ENCODE assay signal across 8 cellular contexts in genomic region chrX:24464836-24465523, GRCh38. TPM values are rescaled to one million over a fixed set of nuclear protein-coding genes. Genes with fewer than 3 reads are reported as not detected.
DNase-seq lines count a peak whose midpoint lies in the region; ATAC-seq and TF ChIP-seq lines count a peak whose summit lies in the region.

Gene PDK3 (plus strand): TSS chrX:24465286. CDS start chrX:24465456, 170 bp downstream.

- H3K27me3 ChIP-seq in DOHH2 (ENCODE audit: control insufficient read depth, low read length): no peaks in the 10 kb centered on the region
- no peaks in the 10 kb centered on the region for H3K27me3 ChIP-seq in GM23338 (ENCODE audit: insufficient read depth)
- H3K27me3 ChIP-seq in fibroblast of lung (ENCODE audit: control insufficient read depth, insufficient read depth, low read length): no peaks in the 10 kb centered on the region

- peak within 1 kb of the TSS; percentile 87 for H3K27ac Mint-ChIP-seq in GM23338
- H3K27ac Mint-ChIP-seq in activated T-helper 1 cell treated with anti-CD3 and anti-CD28 coated beads, Interleukin-12 subunit alpha, Interleukin-12 subunit beta, Interleukin-2, Interleukin-4 antibody, amounts not matched to agents 30 ng/mL and 10 ng/mL and 1 ng/mL, durations not matched to agents 14 hours and 24 hours and 36 hours: peak within 1 kb of the TSS; percentile 87
- H3K27ac Mint-ChIP-seq in natural killer cell: peak within 1 kb of the TSS; percentile 72 to 90

- H3K9me3 Mint-ChIP-seq in GM23338: no peaks in the 10 kb centered on the region
- H3K9me3 Mint-ChIP-seq in activated T-helper 1 cell treated with anti-CD3 and anti-CD28 coated beads, Interleukin-12 subunit alpha, Interleukin-12 subunit beta, Interleukin-2, Interleukin-4 antibody, amounts not matched to agents 30 ng/mL and 10 ng/mL and 1 ng/mL, durations not matched to agents 14 hours and 24 hours and 36 hours: no peaks in the 10 kb centered on the region
- no peaks in the 10 kb centered on the region for H3K9me3 Mint-ChIP-seq in natural killer cell

- TF ChIP-seq CTCF in DOHH2 (IDR thresholded peaks at IDR 0.05; ENCODE audit: low read depth, low read length, poor library complexity, severe bottlenecking): no peak
- TF ChIP-seq CTCF in GM23338 (conservative IDR thresholded peaks at IDR 0.05; ENCODE audit: low read depth in 2 of 2): no peak
- no peak for TF ChIP-seq CTCF in fibroblast of lung (conservative IDR thresholded peaks at IDR 0.05 in 1 of 2, IDR thresholded peaks at IDR 0.05 in 1 of 2; ENCODE audit: low read depth in 1 of 2, low read length in 2 of 2)
- no peak for TF ChIP-seq CTCF in natural killer cell (IDR thresholded peaks at IDR 0.05)

- peak within 1 kb of the TSS; percentile 72 for H3K4me3 ChIP-seq in DOHH2 (ENCODE audit: low read length)
- H3K4me3 ChIP-seq in GM23338: peak within 1 kb of the TSS; percentile 70
- H3K4me3 ChIP-seq in fibroblast of lung (replicated peaks in 1 of 4; ENCODE audit: control extremely low read depth in 1 of 4, insufficient read depth in 1 of 4, low read depth in 3 of 4, low read length in 4 of 4): peak within 1 kb of the TSS; percentile 54 to 63 (median 57)

- H3F3A ChIP-seq in DOHH2 (ENCODE audit: control insufficient read depth, insufficient read depth) (0 out of 2 replicates have a peak, but pooled peaks cover 5% of the 10 kb centered on the region), GM23338 (replicated peaks; ENCODE audit: low read depth) (no peaks in the 10 kb centered on the region)

- peak within 1 kb of the TSS; percentile 78 for H3K4me3 Mint-ChIP-seq in GM23338
- peak within 1 kb of the TSS; percentile 85 for H3K4me3 Mint-ChIP-seq in activated T-helper 1 cell treated with anti-CD3 and anti-CD28 coated beads, Interleukin-12 subunit alpha, Interleukin-12 subunit beta, Interleukin-2, Interleukin-4 antibody, amounts not matched to agents 30 ng/mL and 10 ng/mL and 1 ng/mL, durations not matched to agents 14 hours and 24 hours and 36 hours
- H3K4me3 Mint-ChIP-seq in natural killer cell: peak within 1 kb of the TSS; percentile 88

- H2AFZ ChIP-seq in GM23338 (peak within 1 kb of the TSS; percentile 86), fibroblast of lung (ENCODE audit: low read length) (peak within 1 kb of the TSS; percentile 64)

- H3K9me3 ChIP-seq in DOHH2 (ENCODE audit: control insufficient read depth, insufficient read depth, low read length): no peaks in the 10 kb centered on the region
- H3K9me3 ChIP-seq in fibroblast of lung (ENCODE audit: control insufficient read depth, insufficient read depth, low read depth, low read length): no peaks in the 10 kb centered on the region

- no peaks in the 10 kb centered on the region for H3K9me2 ChIP-seq in DOHH2 (replicated peaks; ENCODE audit: control insufficient read depth, low read length)
- no peaks in the 10 kb centered on the region for H3K9me2 ChIP-seq in GM23338 (ENCODE audit: insufficient read depth)

- intact Hi-C loops in activated T-helper 1 cell treated with anti-CD3 and anti-CD28 coated beads, Interleukin-12 subunit alpha, Interleukin-12 subunit beta, Interleukin-2, Interleukin-4 antibody, amounts not matched to agents 30 ng/mL and 10 ng/mL and 1 ng/mL, durations not matched to agents 14 hours and 24 hours and 36 hours (cut with micrococcal nuclease): loop anchor here (1.0 kb wide), 2 partner anchors 9 to 14 kb away; no protein-coding TSS in a partner anchor
- intact Hi-C loops in natural killer cell (cut with micrococcal nuclease): loop anchor here (1.0 to 2.0 kb wide), 2 partner anchors 14 to 30 kb away; no protein-coding TSS in a partner anchor

- H3K36me3 ChIP-seq in DOHH2 (ENCODE audit: control insufficient read depth, low read length) (no peaks in the 10 kb centered on the region), GM23338 (ENCODE audit: insufficient read depth) (no peaks in the 10 kb centered on the region), fibroblast of lung (ENCODE audit: control insufficient read depth, insufficient read depth, low read length) (no peaks in the 10 kb centered on the region)

- H3K27me3 Mint-ChIP-seq in GM23338 (ENCODE audit: insufficient read depth, low read depth, poor library complexity): no peaks in the 10 kb centered on the region
- peaks cover 2% of the 10 kb centered on the region for H3K27me3 Mint-ChIP-seq in activated T-helper 1 cell treated with anti-CD3 and anti-CD28 coated beads, Interleukin-12 subunit alpha, Interleukin-12 subunit beta, Interleukin-2, Interleukin-4 antibody, amounts not matched to agents 30 ng/mL and 10 ng/mL and 1 ng/mL, durations not matched to agents 14 hours and 24 hours and 36 hours (ENCODE audit: insufficient read depth)
- no peaks in the 10 kb centered on the region for H3K27me3 Mint-ChIP-seq in natural killer cell (ENCODE audit: low read depth in 2 of 2)

- H3K79me2 ChIP-seq in DOHH2 (ENCODE audit: control insufficient read depth, low read length) (peaks cover 18% of the 10 kb centered on the region), GM23338 (replicated peaks; ENCODE audit: insufficient read depth) (peaks cover 29% of the 10 kb centered on the region), fibroblast of lung (ENCODE audit: control insufficient read depth, insufficient read depth, low read length) (no peaks in the 10 kb centered on the region)

- peak within 1 kb of the TSS; percentile 33; the same call in 1 of the 2 replicates for H3K27ac ChIP-seq in DOHH2 (ENCODE audit: low read depth, low read length)
- H3K27ac ChIP-seq in GM23338 (ENCODE audit: low read depth): peak within 1 kb of the TSS; percentile 78; the same call in 1 of the 2 replicates
- H3K27ac ChIP-seq in fibroblast of lung (ENCODE audit: insufficient read depth, low read length): no peak within 1 kb of the TSS

- H3K4me2 ChIP-seq in DOHH2 (ENCODE audit: low read length): peak within 1 kb of the TSS; percentile 63
- H3K4me2 ChIP-seq in GM23338: peak within 1 kb of the TSS; percentile 83
- H3K4me2 ChIP-seq in fibroblast of lung (ENCODE audit: extremely low read depth, insufficient read depth, low read length): peak within 1 kb of the TSS; percentile 59

- DNase-seq in GM23338 (ENCODE audit: low spot score) (peak; percentile 87), Kasumi-1 (lab: John Stamatoyannopoulos, UW) (peak; percentile 53 to 75), RPMI7951 (ENCODE audit: low read depth) (peak; percentile 88), fibroblast of lung (ENCODE audit: low read depth in 2 of 2) (peak; percentile 77 to 85), natural killer cell (peak; percentile 82)
- DNase-seq in activated T-helper 1 cell treated with anti-CD3 and anti-CD28 coated beads, Interleukin-12 subunit alpha, Interleukin-12 subunit beta, Interleukin-2, Interleukin-4 antibody, amounts not matched to agents 30 ng/mL and 10 ng/mL and 1 ng/mL, durations not matched to agents 14 hours and 24 hours and 36 hours (ENCODE audit: low spot score): peak; percentile 80
- DNase-seq in stimulated activated naive CD4-positive, alpha-beta T cell (lab: John Stamatoyannopoulos, UW): peak; percentile 83 to 90 (median 86)

- peak within 1 kb of the TSS; percentile 53 for H3K9ac ChIP-seq in fibroblast of lung (ENCODE audit: insufficient read depth, low read length)

- H3K36me3 Mint-ChIP-seq in GM23338 (ENCODE audit: low read depth) (no peaks in the 10 kb centered on the region; the same call in 2 of the 3 replicates), natural killer cell (no peaks in the 10 kb centered on the region)
- peaks cover 2% of the 10 kb centered on the region for H3K36me3 Mint-ChIP-seq in activated T-helper 1 cell treated with anti-CD3 and anti-CD28 coated beads, Interleukin-12 subunit alpha, Interleukin-12 subunit beta, Interleukin-2, Interleukin-4 antibody, amounts not matched to agents 30 ng/mL and 10 ng/mL and 1 ng/mL, durations not matched to agents 14 hours and 24 hours and 36 hours (ENCODE audit: low read depth)

- H4K20me1 ChIP-seq in DOHH2 (ENCODE audit: control insufficient read depth, insufficient read depth, low read depth, low read length) (no peaks in the 10 kb centered on the region), GM23338 (replicated peaks; ENCODE audit: insufficient read depth) (0 out of 2 replicates have a peak, but pooled peaks cover 3% of the 10 kb centered on the region), fibroblast of lung (ENCODE audit: control insufficient read depth, extremely low read depth, insufficient read depth, low read length) (no peaks in the 10 kb centered on the region)

- peaks cover 11% of the 10 kb centered on the region for H3K4me1 Mint-ChIP-seq in GM23338
- peaks cover 33% of the 10 kb centered on the region for H3K4me1 Mint-ChIP-seq in activated T-helper 1 cell treated with anti-CD3 and anti-CD28 coated beads, Interleukin-12 subunit alpha, Interleukin-12 subunit beta, Interleukin-2, Interleukin-4 antibody, amounts not matched to agents 30 ng/mL and 10 ng/mL and 1 ng/mL, durations not matched to agents 14 hours and 24 hours and 36 hours (ENCODE audit: low read depth)
- H3K4me1 Mint-ChIP-seq in natural killer cell: peaks cover 27 to 32% of the 10 kb centered on the region in 2 donors

- H3K4me1 ChIP-seq in DOHH2 (ENCODE audit: control insufficient read depth, low read length): peaks cover 33% of the 10 kb centered on the region
- peaks cover 5% of the 10 kb centered on the region for H3K4me1 ChIP-seq in GM23338 (ENCODE audit: insufficient read depth)
- no peaks in the 10 kb centered on the region for H3K4me1 ChIP-seq in fibroblast of lung (ENCODE audit: control insufficient read depth, extremely low read depth, insufficient read depth, low read length)

- peak; percentile 91 for ATAC-seq in GM23338
- ATAC-seq in natural killer cell: peak; percentile 92 to 98 (median 94)

TF ChIP-seq in GM23338, 12 proteins besides CTCF, POLR2A, EP300 and RAD21 (continues in another document):
- no peak for TF ChIP-seq ETS1 (IDR thresholded peaks at IDR 0.05)

RNA-seq across cellular contexts. Expression of gene PDK3, which starts in this region (rescaled TPM):
- total RNA-seq in GM23338 (2014; rRNA removed; shearing (Covaris generic)): 43.6 and 51.2 TPM in 2 replicates
- polyA plus RNA-seq in GM23338 (2016; fragmentation: Nextera tagmentation; extraction: Ambion mirVana) (32.6 and 35.7 TPM in 2 replicates), fibroblast of lung (3.7 and 4.2 TPM in 2 replicates)
- total RNA-seq in RPMI7951 (2014; rRNA removed; shearing (Covaris generic)): 29.1 and 34.5 TPM in 2 replicates
- total RNA-seq in activated T-helper 1 cell treated with anti-CD3 and anti-CD28 coated beads, Interleukin-12 subunit alpha, Interleukin-12 subunit beta, Interleukin-2, Interleukin-4 antibody, amounts not matched to agents 30 ng/mL and 10 ng/mL and 1 ng/mL, durations not matched to agents 14 hours and 24 hours and 36 hours: 24.1 and 27.2 TPM in 2 replicates
- total RNA-seq in fibroblast of lung (2.8 and 5.1 TPM in 2 replicates), natural killer cell (10 to 100 TPM; 21.9 to 30.9 (median 28.1) TPM)
- polyA plus RNA-seq in fibroblast of lung (2012): 2.3 and 2.4 TPM in 2 replicates
- polyA minus RNA-seq in fibroblast of lung (ENCODE audit: low replicate concordance): 2.8 and 2.9 TPM in 2 replicates
